ENCODE assay signal across 15 cellular contexts in genomic region chr2:30764021-30764800, GRCh38. TPM values are rescaled to one million over a fixed set of nuclear protein-coding genes. Genes with fewer than 3 reads are reported as not detected.
DNase-seq lines count a peak whose midpoint lies in the region; ATAC-seq and TF ChIP-seq lines count a peak whose summit lies in the region.
"Had no signal": no experiment of that assay in that cellular context is flagged by ENCODE, and none has a peak within 500 bp of the region (broad histone marks: within the 10 kb centered on the region; RNA-seq: fewer than 3 reads in every experiment).

No MANE protein-coding gene starts in this region.

- H3K9me3 Mint-ChIP-seq in stimulated activated naive B cell treated with anti-CD40 and anti-IgM and Interleukin-4, amounts not matched to agents 10 μg/mL and 1 μg/mL and 100 μg/mL, for 72 hours: no peaks in the 10 kb centered on the region
- H3K9me3 Mint-ChIP-seq: CD8-positive, alpha-beta T cell; HFFc6 had no signal

- DNase-seq in activated effector memory CD4-positive, alpha-beta T cell treated with anti-CD3 and anti-CD28 coated beads, Interleukin-2, amount 50 U/mL, for 16 hours: peak; percentile 38
- no peak for DNase-seq in activated effector memory CD4-positive, alpha-beta T cell treated with Interleukin-2 at 50 U/mL for 16 hours
- DNase-seq in mesenteric fat pad (ENCODE audit: low spot score) (peak; percentile 57), renal cortical epithelial cell (ENCODE audit: low read depth) (peak; percentile 7), dermis blood vessel endothelial cell (no peak), erythroblast (lab: John Stamatoyannopoulos, UW) (no peak), T-helper 9 cell (no peak)
- no peak for DNase-seq in stimulated activated naive B cell treated with anti-CD40 and anti-IgM and Interleukin-4, amounts not matched to agents 10 μg/mL and 1 μg/mL and 100 μg/mL, for 72 hours
- DNase-seq: ACHN; Caco-2; CD8-positive, alpha-beta T cell had no signal

- no peaks in the 10 kb centered on the region for H3K36me3 Mint-ChIP-seq in stimulated activated naive B cell treated with anti-CD40 and anti-IgM and Interleukin-4, amounts not matched to agents 10 μg/mL and 1 μg/mL and 100 μg/mL, for 72 hours
- H3K36me3 Mint-ChIP-seq: CD8-positive, alpha-beta T cell had no signal

- peaks cover 5 to 21% of the 10 kb centered on the region in 2 donors for H3K4me1 Mint-ChIP-seq in stimulated activated naive B cell treated with anti-CD40 and anti-IgM and Interleukin-4, amounts not matched to agents 10 μg/mL and 1 μg/mL and 100 μg/mL, for 72 hours

- H3K27ac Mint-ChIP-seq in stimulated activated naive B cell treated with anti-CD40 and anti-IgM and Interleukin-4, amounts not matched to agents 10 μg/mL and 1 μg/mL and 100 μg/mL, for 72 hours: no peak overlapping the region
- H3K27ac Mint-ChIP-seq: CD8-positive, alpha-beta T cell; HFFc6 had no signal

- TF ChIP-seq POLR2A in erythroblast (IDR thresholded peaks at IDR 0.05; ENCODE audit: low read length): no peak

- no peak overlapping the region for H3K4me3 Mint-ChIP-seq in stimulated activated naive B cell treated with anti-CD40 and anti-IgM and Interleukin-4, amounts not matched to agents 10 μg/mL and 1 μg/mL and 100 μg/mL, for 72 hours
- H3K4me3 Mint-ChIP-seq: CD8-positive, alpha-beta T cell; HFFc6 had no signal

- peaks cover 11 to 13% of the 10 kb centered on the region in 2 donors for H3K27me3 Mint-ChIP-seq in stimulated activated naive B cell treated with anti-CD40 and anti-IgM and Interleukin-4, amounts not matched to agents 10 μg/mL and 1 μg/mL and 100 μg/mL, for 72 hours

- no peak for ATAC-seq in stimulated activated naive B cell treated with anti-CD40 and anti-IgM and Interleukin-4, amounts not matched to agents 10 μg/mL and 1 μg/mL and 100 μg/mL, for 72 hours (replicated peaks)
- ATAC-seq: CD8-positive, alpha-beta T cell had no signal

RNA-seq across cellular contexts. Expression of gene CAPN13, which starts 43.0 kb away (rescaled TPM):
- total RNA-seq in mesenteric fat pad: not detected
- 0.17 and 1.8 TPM in 2 replicates for total RNA-seq in renal cortical epithelial cell
- not detected in 2 replicates for total RNA-seq in dermis blood vessel endothelial cell
- total RNA-seq: A172; CD8-positive, alpha-beta T cell; Daoy; HFFc6; HT1080 had no signal

Comparison
In these comparisons a context has a peak if more than half of its experiments do, and no peak if none do; other contexts are left out.
1. DNase-seq: peak in activated effector memory CD4-positive, alpha-beta T cell treated with anti-CD3 and anti-CD28 coated beads, Interleukin-2, amount 50 U/mL, for 16 hours (single experiment), mesenteric fat pad (single experiment) and renal cortical epithelial cell (single experiment); none in activated effector memory CD4-positive, alpha-beta T cell treated with Interleukin-2 at 50 U/mL for 16 hours (single experiment), dermis blood vessel endothelial cell (single experiment), erythroblast (0 of 2), stimulated activated naive B cell treated with anti-CD40 and anti-IgM and Interleukin-4, amounts not matched to agents 10 μg/mL and 1 μg/mL and 100 μg/mL, for 72 hours (single experiment) and T-helper 9 cell (single experiment).